Comparison of ENCODE assay signal across 8 cellular contexts in genomic region chr18:5238371-5238758, GRCh38. TPM values are rescaled to one million over a fixed set of nuclear protein-coding genes. Genes with fewer than 3 reads are reported as not detected.
DNase-seq lines count a peak whose midpoint lies in the region; ATAC-seq and TF ChIP-seq lines count a peak whose summit lies in the region.

No MANE protein-coding gene starts in this region.

- no peak for TF ChIP-seq CTCF in AG10803 (conservative IDR thresholded peaks at IDR 0.05; ENCODE audit: low read length)

- no peaks in the 10 kb centered on the region for H3K9me3 Mint-ChIP-seq in central memory CD8-positive, alpha-beta T cell

- H3K27me3 Mint-ChIP-seq in central memory CD8-positive, alpha-beta T cell: peaks cover 15% of the 10 kb centered on the region

- H3K4me3 ChIP-seq in AG10803 (ENCODE audit: low read length): peak overlapping the region; percentile 82

- H3K36me3 Mint-ChIP-seq in central memory CD8-positive, alpha-beta T cell (ENCODE audit: insufficient read depth): peaks cover 21% of the 10 kb centered on the region

- H3K27ac Mint-ChIP-seq in central memory CD8-positive, alpha-beta T cell (ENCODE audit: low read depth): peak overlapping the region; percentile 98

- peak overlapping the region; percentile 94 for H3K4me3 Mint-ChIP-seq in central memory CD8-positive, alpha-beta T cell

- ATAC-seq in GM19025 (IDR thresholded peaks at IDR 0.05; ENCODE audit: low read depth, unreplicated experiment) (peak; percentile 24), HG03280 (IDR thresholded peaks at IDR 0.05; ENCODE audit: unreplicated experiment) (peak; percentile 41), left colon (peak; percentile 85)
- peak; percentile 59 for ATAC-seq in central memory CD8-positive, alpha-beta T cell (replicated peaks; ENCODE audit: extremely low read depth, poor library complexity, severe bottlenecking)

- H3K4me1 Mint-ChIP-seq in central memory CD8-positive, alpha-beta T cell: peaks cover 27% of the 10 kb centered on the region

- intact Hi-C loops in left colon (cut with DNase I, micrococcal nuclease): loop anchor here in 1 of 2 donors (5.0 kb wide), 1 partner anchor 54 kb away; no protein-coding TSS in a partner anchor

- peak; percentile 25 for DNase-seq in AG10803 (ENCODE audit: low read depth)
- peak; percentile 23 for DNase-seq in T-helper 9 cell
- DNase-seq in central memory CD8-positive, alpha-beta T cell (ENCODE audit: low spot score in 2 of 2): no peak
- DNase-seq in left colon: peak; percentile 79 to 82
- DNase-seq in stimulated activated CD4-positive, alpha-beta T cell treated with anti-CD3 and anti-CD28 coated beads, Interleukin-1b, Interleukin-23, amount 100 ng/mL, for 48 hours: peak; percentile 38
- DNase-seq in NCI-H1417 (lab: John Stamatoyannopoulos, UW): no peak

RNA-seq across cellular contexts. Expression of gene AKAIN1, which starts 41.3 kb away (rescaled TPM):
- not detected for total RNA-seq in left colon

RNA-seq across cellular contexts. Expression of gene ZBTB14, which starts 57.2 kb away (rescaled TPM):
- 1 to 10 TPM; 8.9 to 9.9 TPM for total RNA-seq in left colon

Comparison
In these comparisons a context has a peak if more than half of its experiments do, and no peak if none do; other contexts are left out.
1. DNase-seq: peak in AG10803 (single experiment), T-helper 9 cell (single experiment), left colon (2 of 2) and stimulated activated CD4-positive, alpha-beta T cell treated with anti-CD3 and anti-CD28 coated beads, Interleukin-1b, Interleukin-23, amount 100 ng/mL, for 48 hours (single experiment); none in central memory CD8-positive, alpha-beta T cell (0 of 2) and NCI-H1417 (0 of 3).
2. ATAC-seq: peak in every context shown above with its lines; median percentile 85 in left colon; 59 in central memory CD8-positive, alpha-beta T cell; 41 in HG03280; 24 in GM19025.